ENCODE assay signal across 22 cellular contexts in genomic region chr22:45574069-45574703, GRCh38.
DNase-seq lines count a peak whose midpoint lies in the region; ATAC-seq and TF ChIP-seq lines count a peak whose summit lies in the region.
"Had no signal": no experiment of that assay in that cellular context is flagged by ENCODE, and none has a peak within 500 bp of the region (broad histone marks: within the 10 kb centered on the region; RNA-seq: fewer than 3 reads in every experiment).

No MANE protein-coding gene starts in this region.

- intact Hi-C loops in aorta (cut with DNase I): loop anchor here in 1 of 2 donors (10.0 kb wide), 1 partner anchor 291 kb away; no protein-coding TSS in a partner anchor

- H3K9me3 ChIP-seq in MM.1S (replicated peaks; ENCODE audit: insufficient read depth, low read length) (no peaks in the 10 kb centered on the region), hepatocyte (ENCODE audit: low read depth) (peaks cover 11% of the 10 kb centered on the region), aorta (ENCODE audit: control insufficient read depth, low read length) (no peaks in the 10 kb centered on the region), WERI-Rb-1 (ENCODE audit: severe bottlenecking) (no peaks in the 10 kb centered on the region)
- H3K9me3 ChIP-seq: breast epithelium, ovary had no signal

- peaks cover 0 to 25% (median 16%) of the 10 kb centered on the region in 9 donors for H3K9me3 Mint-ChIP-seq in naive thymus-derived CD8-positive, alpha-beta T cell

- no peak overlapping the region for H3K27ac Mint-ChIP-seq in naive thymus-derived CD8-positive, alpha-beta T cell
- H3K27ac Mint-ChIP-seq: activated CD4-positive, alpha-beta T cell treated with anti-CD3 and anti-CD28 coated beads for 36 hours; activated naive CD4-positive, alpha-beta T cell treated with anti-CD3 and anti-CD28 coated beads, Interleukin-2, amount 50 U/mL, for 72 hours; activated T-helper 2 cell treated with anti-CD3 and anti-CD28 coated beads, Interferon-gamma antibody, Interleukin-2, Interleukin-4, amounts not matched to agents 10 μg/mL and 5 μg/mL and 100 μg/mL, durations not matched to agents 14 hours and 24 hours and 36 hours had no signal

- H3K27me3 ChIP-seq in MM.1S (replicated peaks; ENCODE audit: insufficient read depth, low read length): peaks cover 86% of the 10 kb centered on the region
- H3K27me3 ChIP-seq in hepatocyte: no peaks in the 10 kb centered on the region
- H3K27me3 ChIP-seq in aorta (ENCODE audit: control insufficient read depth in 1 of 2, insufficient read depth in 2 of 2, low read length in 1 of 2): peaks cover 0 to 2% of the 10 kb centered on the region in 2 donors
- H3K27me3 ChIP-seq in WERI-Rb-1 (ENCODE audit: insufficient read depth, low read depth, severe bottlenecking): no peaks in the 10 kb centered on the region
- H3K27me3 ChIP-seq: breast epithelium, ovary had no signal

- peaks cover 0 to 6% (median 3%) of the 10 kb centered on the region in 4 donors for H3K4me1 Mint-ChIP-seq in naive thymus-derived CD8-positive, alpha-beta T cell
- H3K4me1 Mint-ChIP-seq: activated CD4-positive, alpha-beta T cell treated with anti-CD3 and anti-CD28 coated beads for 36 hours had no signal

- H3K9me2 ChIP-seq in MM.1S (replicated peaks; ENCODE audit: insufficient read depth, low read length) (no peaks in the 10 kb centered on the region), hepatocyte (replicated peaks; ENCODE audit: insufficient read depth) (no peaks in the 10 kb centered on the region)

- no peak for TF ChIP-seq CTCF in MM.1S (IDR thresholded peaks at IDR 0.05; ENCODE audit: low read length)
- no peak for TF ChIP-seq CTCF in hepatocyte (IDR thresholded peaks at IDR 0.05; ENCODE audit: poor library complexity)
- no peak for TF ChIP-seq CTCF in WERI-Rb-1 (IDR thresholded peaks at IDR 0.05; ENCODE audit: low read depth, low read length)

- H2AFZ ChIP-seq in MM.1S (ENCODE audit: low read length): no peak overlapping the region
- H2AFZ ChIP-seq in hepatocyte: no peak overlapping the region

- WGBS in hepatocyte (ENCODE audit: low lambda C conversion rate, missing lambda C conversion rate): 92% methylated on average over 23 of the region's 23 CpGs
- WGBS in aorta, 2 donors: 87 to 89% methylated on average over 23 of the region's 23 CpGs

- H3K27me3 Mint-ChIP-seq in naive thymus-derived CD8-positive, alpha-beta T cell: peaks cover 4 to 22% (median 8%) of the 10 kb centered on the region in 5 donors

- H3K4me3 ChIP-seq in MM.1S (ENCODE audit: low read length) (no peak overlapping the region; the same call in 1 of the 2 replicates), hepatocyte (no peak overlapping the region), aorta (ENCODE audit: low read length in 2 of 2) (no peak overlapping the region), WERI-Rb-1 (ENCODE audit: low read depth, low read length) (no peak overlapping the region)
- H3K4me3 ChIP-seq: breast epithelium, ovary, smooth muscle cell had no signal

- H3F3A ChIP-seq in MM.1S (ENCODE audit: insufficient read depth, low read length): no peaks in the 10 kb centered on the region

- H3K36me3 ChIP-seq in MM.1S (replicated peaks; ENCODE audit: insufficient read depth, low read length): no peaks in the 10 kb centered on the region
- H3K36me3 ChIP-seq in hepatocyte (replicated peaks; ENCODE audit: insufficient read depth, low read depth): no peaks in the 10 kb centered on the region
- no peaks in the 10 kb centered on the region for H3K36me3 ChIP-seq in aorta (ENCODE audit: control insufficient read depth in 1 of 2, insufficient read depth in 2 of 2, low read length in 1 of 2)
- H3K36me3 ChIP-seq in WERI-Rb-1: no peaks in the 10 kb centered on the region
- H3K36me3 ChIP-seq: breast epithelium, ovary had no signal

- POLR2A ChIA-PET in naive thymus-derived CD8-positive, alpha-beta T cell (lab: Charles Lee): interaction anchor here (0.6 kb wide), 1 partner anchor 202 kb away, joined by 4 read pairs; no protein-coding TSS in a partner anchor

- H3K4me2 ChIP-seq in MM.1S (ENCODE audit: low read depth, low read length) (peak overlapping the region; percentile 32; the same call in 1 of the 2 replicates), hepatocyte (no peak overlapping the region)
- H3K4me2 ChIP-seq: smooth muscle cell had no signal

- H3K79me2 ChIP-seq in MM.1S (ENCODE audit: low read length) (no peaks in the 10 kb centered on the region), hepatocyte (no peaks in the 10 kb centered on the region)

- H3K9ac ChIP-seq in MM.1S (ENCODE audit: low read length): no peak overlapping the region

- H3K36me3 Mint-ChIP-seq in naive thymus-derived CD8-positive, alpha-beta T cell: peaks cover 0 to 10% (median 2%) of the 10 kb centered on the region in 3 donors

- no peaks in the 10 kb centered on the region for H3K4me1 ChIP-seq in MM.1S (ENCODE audit: low read length)
- no peaks in the 10 kb centered on the region for H3K4me1 ChIP-seq in hepatocyte (ENCODE audit: insufficient read depth)
- no peaks in the 10 kb centered on the region for H3K4me1 ChIP-seq in aorta (ENCODE audit: control insufficient read depth in 1 of 2, insufficient read depth in 2 of 2, low read length in 2 of 2)
- H3K4me1 ChIP-seq: breast epithelium had no signal

- no peak for ATAC-seq in aorta (ENCODE audit: low FRiP score)
- ATAC-seq in naive thymus-derived CD8-positive, alpha-beta T cell: no peak
- ATAC-seq: activated CD4-positive, alpha-beta T cell treated with anti-CD3 and anti-CD28 coated beads for 36 hours; activated naive CD4-positive, alpha-beta T cell treated with anti-CD3 and anti-CD28 coated beads, Interleukin-2, amount 50 U/mL, for 72 hours; stimulated activated naive CD8-positive, alpha-beta T cell treated with anti-CD3 and anti-CD28 coated beads, Interleukin-15, Interleukin-2, amounts not matched to agents 100 U/mL and 50 U/mL, for 24 hours had no signal

- H4K20me1 ChIP-seq in MM.1S (ENCODE audit: insufficient read depth, low read length) (no peaks in the 10 kb centered on the region), hepatocyte (ENCODE audit: insufficient read depth, poor library complexity, severe bottlenecking) (no peaks in the 10 kb centered on the region)

- no peak overlapping the region for H3K27ac ChIP-seq in MM.1S (ENCODE audit: low read length)
- H3K27ac ChIP-seq in hepatocyte: no peak overlapping the region
- H3K27ac ChIP-seq in aorta (ENCODE audit: low read depth in 1 of 2, low read length in 2 of 2): no peak overlapping the region
- H3K27ac ChIP-seq in WERI-Rb-1: no peak overlapping the region
- H3K27ac ChIP-seq: breast epithelium, ovary had no signal

- peak; percentile 24 for DNase-seq in NCI-H2171 treated with DMSO at 0.1 percent for 48 hours (lab: John Stamatoyannopoulos, UW)
- DNase-seq in NCI-H2171 (lab: John Stamatoyannopoulos, UW): no peak
- no peak for DNase-seq in MM.1S
- DNase-seq in hepatocyte (ENCODE audit: low spot score): peak; percentile 5
- DNase-seq in aorta: peak; percentile 34 to 70
- no peak for DNase-seq in WERI-Rb-1
- no peak for DNase-seq in activated CD4-positive, alpha-beta T cell treated with anti-CD3 and anti-CD28 coated beads for 48 hours
- no peak for DNase-seq in naive thymus-derived CD8-positive, alpha-beta T cell
- DNase-seq: activated CD4-positive, alpha-beta T cell treated with anti-CD3 and anti-CD28 coated beads for 36 hours; CD8-positive, alpha-beta memory T cell; foreskin melanocyte; HCEC 1CT; mammary epithelial cell; NCI-H187; ovary; stimulated activated CD4-positive, alpha-beta T cell treated with anti-CD3 and anti-CD28 coated beads, Interleukin-1b, Interleukin-23, amount 100 ng/mL, for 48 hours; stimulated activated naive CD8-positive, alpha-beta T cell treated with anti-CD3 and anti-CD28 coated beads, Interleukin-15, Interleukin-2, amounts not matched to agents 100 U/mL and 50 U/mL, for 24 hours; SW 1271 had no signal

- H3K4me3 Mint-ChIP-seq in naive thymus-derived CD8-positive, alpha-beta T cell: no peak overlapping the region
- H3K4me3 Mint-ChIP-seq: activated CD4-positive, alpha-beta T cell treated with anti-CD3 and anti-CD28 coated beads for 36 hours; CD8-positive, alpha-beta memory T cell had no signal

Comparison
In these comparisons a context has a peak if more than half of its experiments do, and no peak if none do; other contexts are left out.
1. DNase-seq: peak in NCI-H2171 treated with DMSO at 0.1 percent for 48 hours (single experiment), hepatocyte (single experiment) and aorta (2 of 2); none in NCI-H2171 (single experiment), MM.1S (single experiment), WERI-Rb-1 (single experiment), activated CD4-positive, alpha-beta T cell treated with anti-CD3 and anti-CD28 coated beads for 48 hours (single experiment) and naive thymus-derived CD8-positive, alpha-beta T cell (0 of 10).